Comparison of ENCODE assay signal across 8 cellular contexts in genomic region chr17:39462644-39463375, GRCh38. TPM values are rescaled to one million over a fixed set of nuclear protein-coding genes. Genes with fewer than 3 reads are reported as not detected.
DNase-seq lines count a peak whose midpoint lies in the region; ATAC-seq lines count a peak whose summit lies in the region.

No MANE protein-coding gene starts in this region.

- H3K9ac ChIP-seq in BLaER1 treated with 17β-estradiol and CSF1 and Interleukin-3, amounts not matched to agents 10 nM and 100 nM, result peak overlapping the region; percentile 98 to 100 (median 100)
- H3K9ac ChIP-seq in skeletal muscle satellite cell (ENCODE audit: low read depth, low read length), result peak overlapping the region; percentile 100

- peaks cover 0 to 5% (median 0%) of the 10 kb centered on the region in 11 experiments; a peak in 1 of 22 replicates for H3K9me3 ChIP-seq in BLaER1 treated with 17β-estradiol and CSF1 and Interleukin-3, amounts not matched to agents 10 nM and 100 nM (replicated peaks in 1 of 11)
- H3K9me3 ChIP-seq in iPS-18c (ENCODE audit: control insufficient read depth, insufficient read depth, low read length) (peaks cover 3% of the 10 kb centered on the region), skeletal muscle satellite cell (replicated peaks; ENCODE audit: low read length) (no peaks in the 10 kb centered on the region)

- no peak for DNase-seq in activated naive CD8-positive, alpha-beta T cell treated with anti-CD3 and anti-CD28 coated beads, Interleukin-2, amount 50 U/mL, for 24 hours
- no peak for DNase-seq in GM19238 (ENCODE audit: insufficient read length, low spot score)

- peaks cover 50 to 60% (median 59%) of the 10 kb centered on the region in 11 experiments for H4K20me1 ChIP-seq in BLaER1 treated with 17β-estradiol and CSF1 and Interleukin-3, amounts not matched to agents 10 nM and 100 nM

- H3K4me1 ChIP-seq in BLaER1 treated with 17β-estradiol and CSF1 and Interleukin-3, amounts not matched to agents 10 nM and 100 nM, result peaks cover 20 to 43% (median 25%) of the 10 kb centered on the region in 10 experiments
- H3K4me1 ChIP-seq in skeletal muscle satellite cell (ENCODE audit: control insufficient read depth, insufficient read depth, low read length), result no peaks in the 10 kb centered on the region

- peak overlapping the region; percentile 76 to 99 (median 88) for H3K4me2 ChIP-seq in BLaER1 treated with 17β-estradiol and CSF1 and Interleukin-3, amounts not matched to agents 10 nM and 100 nM
- H3K4me2 ChIP-seq in skeletal muscle satellite cell (ENCODE audit: low read length), result peak overlapping the region; percentile 94

- ATAC-seq in activated naive CD8-positive, alpha-beta T cell treated with anti-CD3 and anti-CD28 coated beads, Interleukin-2, amount 50 U/mL, for 24 hours, result no peak
- no peak for ATAC-seq in GM21717 (IDR thresholded peaks at IDR 0.05; ENCODE audit: unreplicated experiment)
- no peak for ATAC-seq in HG03565 (IDR thresholded peaks at IDR 0.05; ENCODE audit: unreplicated experiment)

- H3K4me3 Mint-ChIP-seq in IgD-negative memory B cell, result peak overlapping the region; percentile 86 to 99 (median 98)
- peak overlapping the region; percentile 91 for H3K4me3 Mint-ChIP-seq in activated naive CD8-positive, alpha-beta T cell treated with anti-CD3 and anti-CD28 coated beads, Interleukin-2, amount 50 U/mL, for 24 hours

- H3K27me3 ChIP-seq in BLaER1 treated with 17β-estradiol and CSF1 and Interleukin-3, amounts not matched to agents 10 nM and 100 nM, result no peaks in the 10 kb centered on the region
- H3K27me3 ChIP-seq in skeletal muscle satellite cell (ENCODE audit: control insufficient read depth, insufficient read depth, low read length), result no peaks in the 10 kb centered on the region

- peaks cover 0 to 1% (median 0%) of the 10 kb centered on the region in 3 donors for H3K9me3 Mint-ChIP-seq in IgD-negative memory B cell
- H3K9me3 Mint-ChIP-seq in activated naive CD8-positive, alpha-beta T cell treated with anti-CD3 and anti-CD28 coated beads, Interleukin-2, amount 50 U/mL, for 24 hours, result no peaks in the 10 kb centered on the region

- H3K27ac Mint-ChIP-seq in IgD-negative memory B cell, result peak overlapping the region; percentile 78 to 99 (median 97)
- peak overlapping the region; percentile 98 for H3K27ac Mint-ChIP-seq in activated naive CD8-positive, alpha-beta T cell treated with anti-CD3 and anti-CD28 coated beads, Interleukin-2, amount 50 U/mL, for 24 hours

- H3K27ac ChIP-seq in BLaER1 treated with 17β-estradiol and CSF1 and Interleukin-3, amounts not matched to agents 10 nM and 100 nM, result peak overlapping the region; percentile 97 to 100 (median 99)

- H3K4me3 ChIP-seq in BLaER1 treated with 17β-estradiol and CSF1 and Interleukin-3, amounts not matched to agents 10 nM and 100 nM, result peak overlapping the region; percentile 82 to 98 (median 90)
- H3K4me3 ChIP-seq in iPS-18c (ENCODE audit: insufficient read depth, low read depth, low read length) (peak overlapping the region; percentile 82), skeletal muscle satellite cell (ENCODE audit: low read length) (peak overlapping the region; percentile 88)

- peaks cover 11 to 41% (median 28%) of the 10 kb centered on the region in 11 experiments; a peak in 20 of 22 replicates for H3K36me3 ChIP-seq in BLaER1 treated with 17β-estradiol and CSF1 and Interleukin-3, amounts not matched to agents 10 nM and 100 nM
- H3K36me3 ChIP-seq in skeletal muscle satellite cell (ENCODE audit: insufficient read depth, low read length), result no peaks in the 10 kb centered on the region

- H3K27me3 Mint-ChIP-seq in IgD-negative memory B cell, result peaks cover 1% of the 10 kb centered on the region
- no peaks in the 10 kb centered on the region for H3K27me3 Mint-ChIP-seq in activated naive CD8-positive, alpha-beta T cell treated with anti-CD3 and anti-CD28 coated beads, Interleukin-2, amount 50 U/mL, for 24 hours

- H3K4me1 Mint-ChIP-seq in IgD-negative memory B cell, result peaks cover 21 to 34% (median 25%) of the 10 kb centered on the region in 3 donors
- H3K4me1 Mint-ChIP-seq in activated naive CD8-positive, alpha-beta T cell treated with anti-CD3 and anti-CD28 coated beads, Interleukin-2, amount 50 U/mL, for 24 hours, result peaks cover 43% of the 10 kb centered on the region

- no peaks in the 10 kb centered on the region for H3K36me3 Mint-ChIP-seq in IgD-negative memory B cell
- peaks cover 38% of the 10 kb centered on the region for H3K36me3 Mint-ChIP-seq in activated naive CD8-positive, alpha-beta T cell treated with anti-CD3 and anti-CD28 coated beads, Interleukin-2, amount 50 U/mL, for 24 hours (ENCODE audit: low read depth)

RNA-seq across cellular contexts. Expression of gene CDK12, which starts 1.5 kb away (rescaled TPM):
- polyA plus RNA-seq in IgD-negative memory B cell, result 6.1 TPM
- total RNA-seq in skeletal muscle satellite cell (2012; rRNA removed), result 29.7 and 30.9 TPM in 2 replicates

RNA-seq across cellular contexts. Expression of gene MED1, which starts 11.7 kb away (rescaled TPM):
- polyA plus RNA-seq in IgD-negative memory B cell, result 20.8 TPM
- total RNA-seq in skeletal muscle satellite cell (2012; rRNA removed), result 18.8 and 21.8 TPM in 2 replicates
